In genomic region chr11:95108159-95108611, GRCh38 we compare ENCODE assay signal across 10 cellular contexts. TPM values are rescaled to one million over a fixed set of nuclear protein-coding genes. Genes with fewer than 3 reads are reported as not detected.
DNase-seq lines count a peak whose midpoint lies in the region; ATAC-seq and TF ChIP-seq lines count a peak whose summit lies in the region.
"Had no signal": no experiment of that assay in that cellular context is flagged by ENCODE, and none has a peak within 500 bp of the region (broad histone marks: within the 10 kb centered on the region; RNA-seq: fewer than 3 reads in every experiment).

No MANE protein-coding gene starts in this region.

- ATAC-seq in omental fat pad (ENCODE audit: low FRiP score), result peak; percentile 94
- no peak for ATAC-seq in GM18868 (IDR thresholded peaks at IDR 0.05; ENCODE audit: unreplicated experiment)

- H3K9me2 ChIP-seq in SK-N-SH, result no peaks in the 10 kb centered on the region

- H2AFZ ChIP-seq in SK-N-SH (ENCODE audit: low read depth), result peak overlapping the region; percentile 73
- no peak overlapping the region for H2AFZ ChIP-seq in fibroblast of lung (ENCODE audit: low read length)

- no peaks in the 10 kb centered on the region for H3K27me3 ChIP-seq in SK-N-SH (ENCODE audit: insufficient read depth)
- no peaks in the 10 kb centered on the region for H3K27me3 ChIP-seq in fibroblast of lung (ENCODE audit: control insufficient read depth, insufficient read depth, low read length)

- 52% methylated on average over 9 of the region's 9 CpGs for WGBS in SK-N-SH (ENCODE audit: low lambda C conversion rate)

- H3K9ac ChIP-seq in SK-N-SH, result no peak overlapping the region
- H3K9ac ChIP-seq in fibroblast of lung (ENCODE audit: insufficient read depth, low read length), result no peak overlapping the region

- TF ChIP-seq EP300 in SK-N-SH (IDR thresholded peaks at IDR 0.05; ENCODE audit: borderline replicate concordance in 1 of 2, low read depth in 1 of 2, low read length in 1 of 2), result no peak

- no peak for TF ChIP-seq CTCF in C4-2B (conservative IDR thresholded peaks at IDR 0.05)
- no peak for TF ChIP-seq CTCF in SK-N-SH (IDR thresholded peaks at IDR 0.05)
- TF ChIP-seq CTCF in fibroblast of lung (conservative IDR thresholded peaks at IDR 0.05 in 1 of 2, IDR thresholded peaks at IDR 0.05 in 1 of 2; ENCODE audit: low read depth in 1 of 2, low read length in 2 of 2), result no peak
- no peak for TF ChIP-seq CTCF in omental fat pad (IDR thresholded peaks at IDR 0.05)

- TF ChIP-seq RAD21 in SK-N-SH (IDR thresholded peaks at IDR 0.05; ENCODE audit: low read length), result no peak

- no peaks in the 10 kb centered on the region for H3K9me3 ChIP-seq in SK-N-SH
- no peaks in the 10 kb centered on the region for H3K9me3 ChIP-seq in fibroblast of lung (ENCODE audit: control insufficient read depth, insufficient read depth, low read depth, low read length)

- no peaks in the 10 kb centered on the region; the same call in 1 of the 2 replicates for H3K79me2 ChIP-seq in SK-N-SH (ENCODE audit: insufficient read depth)
- H3K79me2 ChIP-seq in fibroblast of lung (ENCODE audit: control insufficient read depth, insufficient read depth, low read length), result no peaks in the 10 kb centered on the region

- peaks cover 9% of the 10 kb centered on the region for H3F3A ChIP-seq in SK-N-SH (replicated peaks; ENCODE audit: insufficient read depth)

- POLR2A ChIA-PET in SK-N-SH (lab: Yijun Ruan, JAX), result no interaction called here

- peak overlapping the region; percentile 54 for H3K4me2 ChIP-seq in SK-N-SH
- no peak overlapping the region for H3K4me2 ChIP-seq in fibroblast of lung (ENCODE audit: extremely low read depth, insufficient read depth, low read length)

- H3K27ac ChIP-seq in C4-2B (peak overlapping the region; percentile 81), SK-N-SH (ENCODE audit: low read depth in 2 of 2, low read length in 1 of 2) (peak overlapping the region in 1 of 2 experiments; percentile 60; a peak in 2 of 4 replicates), fibroblast of lung (ENCODE audit: insufficient read depth, low read length) (no peak overlapping the region)

- H4K20me1 ChIP-seq in SK-N-SH (ENCODE audit: insufficient read depth) (no peaks in the 10 kb centered on the region), fibroblast of lung (ENCODE audit: control insufficient read depth, extremely low read depth, insufficient read depth, low read length) (no peaks in the 10 kb centered on the region)

- CTCF ChIA-PET in SK-N-SH (lab: Yijun Ruan, JAX), result interaction anchor here (1.0 to 1.7 kb wide), 3 partner anchors 16 to 593 kb away, joined by 3 to 6 read pairs (median 4); no protein-coding TSS in a partner anchor

- no peak for DNase-seq in SK-N-SH
- peak; percentile 29 to 87 for DNase-seq in fibroblast of lung (ENCODE audit: low read depth in 2 of 2)
- no peak for DNase-seq in omental fat pad (ENCODE audit: low spot score)
- DNase-seq in activated CD4-positive, CD25-positive, alpha-beta regulatory T cell treated with anti-CD3 and anti-CD28 coated beads, Interleukin-2, amount 50 U/mL, for 72 hours, result no peak
- no peak for DNase-seq in stimulated activated CD4-positive, alpha-beta T cell treated with anti-CD3 and anti-CD28 coated beads, Interleukin-12 subunit alpha, Interleukin-12 subunit beta, amount 100 ng/mL, for 4 hours
- DNase-seq in activated T-cell treated with anti-CD3 and anti-CD28 coated beads for 4 hours, result no peak
- DNase-seq: DND-41 had no signal

- H3K36me3 ChIP-seq in SK-N-SH (replicated peaks in 1 of 2; ENCODE audit: control insufficient read depth in 1 of 2, insufficient read depth in 2 of 2, low read length in 1 of 2) (no peaks in the 10 kb centered on the region), fibroblast of lung (ENCODE audit: control insufficient read depth, insufficient read depth, low read length) (no peaks in the 10 kb centered on the region)

- peaks cover 0 to 25% of the 10 kb centered on the region in 2 experiments; a peak in 1 of 4 replicates for H3K4me1 ChIP-seq in SK-N-SH (ENCODE audit: control insufficient read depth in 1 of 2, insufficient read depth in 2 of 2, low read depth in 1 of 2, low read length in 1 of 2)
- peaks cover 7% of the 10 kb centered on the region for H3K4me1 ChIP-seq in fibroblast of lung (ENCODE audit: control insufficient read depth, extremely low read depth, insufficient read depth, low read length)

- no peak overlapping the region for H3K4me3 ChIP-seq in SK-N-SH (ENCODE audit: low read depth in 2 of 2, low read length in 1 of 2)
- no peak overlapping the region for H3K4me3 ChIP-seq in fibroblast of lung (replicated peaks in 1 of 4; ENCODE audit: control extremely low read depth in 1 of 4, insufficient read depth in 1 of 4, low read depth in 3 of 4, low read length in 4 of 4)

TF ChIP-seq in SK-N-SH, 30 proteins besides CTCF, POLR2A, EP300 and RAD21:
- no peak for TF ChIP-seq USF2 (IDR thresholded peaks at IDR 0.05; ENCODE audit: borderline replicate concordance, low read depth, low read length)
- TF ChIP-seq RXRA (IDR thresholded peaks at IDR 0.05; ENCODE audit: borderline replicate concordance, low read depth), result no peak
- TF ChIP-seq GATA2 (CRISPR knock-in tag; IDR thresholded peaks at IDR 0.05), result no peak
- 0 out of 2 replicates have a peak, but pooled peaks have one; percentile 14 for TF ChIP-seq ELF1 (IDR thresholded peaks at IDR 0.05)
- 0 out of 2 replicates have a peak, but pooled peaks have one; percentile 11 for TF ChIP-seq JUND (IDR thresholded peaks at IDR 0.05)
- TF ChIP-seq SIN3A (IDR thresholded peaks at IDR 0.05; ENCODE audit: borderline replicate concordance, low read depth, low read length), result no peak
- peak; percentile 46; the same call in 1 of the 2 replicates for TF ChIP-seq FOSL2 (IDR thresholded peaks at IDR 0.05; ENCODE audit: borderline replicate concordance, low read depth)
- TF ChIP-seq TCF12 (IDR thresholded peaks at IDR 0.05), result peak; percentile 44; the same call in 1 of the 2 replicates
- TF ChIP-seq TAF1 (IDR thresholded peaks at IDR 0.05; ENCODE audit: borderline replicate concordance, low read depth, low read length), result peak; percentile 36; the same call in 1 of the 2 replicates
- 0 out of 2 replicates have a peak, but pooled peaks have one; percentile 12 for TF ChIP-seq MAX (IDR thresholded peaks at IDR 0.05; ENCODE audit: low read depth)
- no peak for TF ChIP-seq MXI1 (IDR thresholded peaks at IDR 0.05; ENCODE audit: low read depth, low read length)
TF ChIP-seq in SK-N-SH: peak in this region for 6.

RNA-seq across cellular contexts. Expression of gene ENDOD1, which starts 18.5 kb away (rescaled TPM):
- 15.0 and 18.4 TPM in 2 replicates for polyA plus RNA-seq in SK-N-SH (2012; rRNA removed)
- 19.4 and 22.0 TPM in 2 replicates for polyA plus RNA-seq in SK-N-SH (2012; cell fraction: cytosol; rRNA removed)
- 5.5 and 8.9 TPM in 2 replicates for polyA plus RNA-seq in SK-N-SH (2012; cell fraction: nucleus; rRNA removed)
- 28.2 and 33.4 TPM in 2 replicates for total RNA-seq in fibroblast of lung
- polyA plus RNA-seq in fibroblast of lung, result 20.8 and 50.8 TPM in 2 replicates
- 17.6 and 39.8 TPM in 2 replicates for polyA plus RNA-seq in fibroblast of lung (2012)
- polyA minus RNA-seq in fibroblast of lung (ENCODE audit: low replicate concordance), result 27.5 and 43.1 TPM in 2 replicates
- 10 to 100 TPM; 18.2 to 59.1 (median 27.3) TPM for total RNA-seq in omental fat pad

RNA-seq across cellular contexts. Expression of gene SRSF8, which starts 41.5 kb away (rescaled TPM):
- polyA plus RNA-seq in SK-N-SH (2012; rRNA removed), result 25.4 and 27.3 TPM in 2 replicates
- polyA plus RNA-seq in SK-N-SH (2012; cell fraction: cytosol; rRNA removed), result 28.0 and 29.6 TPM in 2 replicates
- 7.3 and 11.5 TPM in 2 replicates for polyA plus RNA-seq in SK-N-SH (2012; cell fraction: nucleus; rRNA removed)
- total RNA-seq in fibroblast of lung, result 15.7 and 16.3 TPM in 2 replicates
- polyA plus RNA-seq in fibroblast of lung, result 28.9 and 31.5 TPM in 2 replicates
- 27.1 and 28.7 TPM in 2 replicates for polyA plus RNA-seq in fibroblast of lung (2012)
- 17.0 and 20.8 TPM in 2 replicates for polyA minus RNA-seq in fibroblast of lung (ENCODE audit: low replicate concordance)
- total RNA-seq in omental fat pad, result 10 to 100 TPM; 22.5 to 32.9 (median 25.6) TPM

RNA-seq across cellular contexts. Expression of gene KDM4F, which starts 59.0 kb away (rescaled TPM):
- polyA plus RNA-seq in SK-N-SH (2012; rRNA removed) (not detected in 2 replicates), fibroblast of lung (not detected in 2 replicates)
- not detected in 2 replicates for polyA plus RNA-seq in SK-N-SH (2012; cell fraction: cytosol; rRNA removed)
- polyA plus RNA-seq in SK-N-SH (2012; cell fraction: nucleus; rRNA removed), result not detected in 2 replicates
- total RNA-seq in fibroblast of lung (not detected in 2 replicates), omental fat pad (not detected)
- not detected in 2 replicates for polyA plus RNA-seq in fibroblast of lung (2012)
- polyA minus RNA-seq in fibroblast of lung (ENCODE audit: low replicate concordance), result not detected in 2 replicates
- total RNA-seq: T-helper 2 cell treated with Interferon-gamma antibody and Interleukin-4, amounts not matched to agents 100 ng/mL and 5 ng/mL, for 36 hours had no signal

Comparison
In these comparisons a context has a peak if more than half of its experiments do, and no peak if none do; other contexts are left out.
1. DNase-seq: peak in fibroblast of lung (2 of 2); none in SK-N-SH (single experiment), omental fat pad (single experiment), activated CD4-positive, CD25-positive, alpha-beta regulatory T cell treated with anti-CD3 and anti-CD28 coated beads, Interleukin-2, amount 50 U/mL, for 72 hours (single experiment), stimulated activated CD4-positive, alpha-beta T cell treated with anti-CD3 and anti-CD28 coated beads, Interleukin-12 subunit alpha, Interleukin-12 subunit beta, amount 100 ng/mL, for 4 hours (single experiment) and activated T-cell treated with anti-CD3 and anti-CD28 coated beads for 4 hours (single experiment).